26 cellular contexts compared by ENCODE assay signal in the genomic region with DNA sequence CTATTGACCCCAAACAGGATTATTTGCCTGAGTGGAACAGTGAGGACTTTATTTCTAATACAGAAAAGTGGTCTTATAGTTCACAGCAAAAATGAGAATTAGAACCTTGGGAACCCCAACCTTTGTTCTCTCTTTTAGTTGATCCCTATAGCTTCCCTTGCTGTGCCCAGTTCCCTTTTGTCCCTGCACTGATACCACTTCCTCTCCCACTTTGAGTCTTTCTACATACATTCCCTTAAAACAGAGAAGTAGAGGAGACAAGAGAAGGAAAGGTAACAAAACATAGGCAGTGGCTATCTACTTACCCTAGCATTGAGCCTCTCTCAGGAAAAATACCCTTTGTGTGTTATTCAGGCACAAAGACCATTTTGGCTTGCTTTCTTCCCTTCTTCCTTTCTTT.
"Had no signal": no experiment of that assay in that cellular context is flagged by ENCODE, and none has a peak within 500 bp of the region (broad histone marks: within the 10 kb centered on the region; RNA-seq: fewer than 3 reads in every experiment).

No MANE protein-coding gene starts in this region.

- H3K4me3 Mint-ChIP-seq: activated B cell treated with CpG ODN at 0.5 μM for 24 hours; activated CD8-positive, alpha-beta T cell treated with anti-CD3 and anti-CD28 coated beads for 36 hours; central memory CD8-positive, alpha-beta T cell; dendritic cell treated with granulocyte-macrophage colony-stimulating factor and Interleukin-4, amounts not matched to agents 40 ng/mL and 50 ng/mL, for 4 days; nephron; stimulated activated memory B cell treated with anti-CD40 and anti-IgM and Interleukin-4, amounts not matched to agents 10 μg/mL and 1 μg/mL and 100 μg/mL, for 72 hours; stimulated activated naive CD8-positive, alpha-beta T cell treated with anti-CD3 and anti-CD28 coated beads, Interleukin-15, amount 100 ng/mL, for 72 hours; type B pancreatic cell had no signal

- ATAC-seq: activated CD8-positive, alpha-beta T cell treated with anti-CD3 and anti-CD28 coated beads for 36 hours; activated naive CD4-positive, alpha-beta T cell treated with anti-CD3 and anti-CD28 coated beads, Interleukin-2, amount 50 U/mL, for 72 hours; foreskin keratinocyte; left lung; stimulated activated memory B cell treated with anti-CD40 and anti-IgM and Interleukin-4, amounts not matched to agents 10 μg/mL and 1 μg/mL and 100 μg/mL, for 72 hours; stimulated activated naive CD8-positive, alpha-beta T cell treated with anti-CD3 and anti-CD28 coated beads, Interleukin-15, amount 100 ng/mL, for 72 hours had no signal

- H3K27ac ChIP-seq: esophagus muscularis mucosa, foreskin keratinocyte, left lung, neutrophil, vagina had no signal

- H3K4me3 ChIP-seq: esophagus muscularis mucosa, left lung, lung, smooth muscle cell, vagina had no signal

- H3K9me3 Mint-ChIP-seq: activated CD8-positive, alpha-beta T cell treated with anti-CD3 and anti-CD28 coated beads for 36 hours; activated T-helper 2 cell treated with anti-CD3 and anti-CD28 coated beads, Interferon-gamma antibody, Interleukin-2, Interleukin-4, amounts not matched to agents 10 μg/mL and 5 μg/mL and 100 μg/mL, durations not matched to agents 14 hours and 24 hours and 36 hours; nephron; type B pancreatic cell had no signal

- H3K27me3 Mint-ChIP-seq: activated B cell treated with CpG ODN at 0.5 μM for 24 hours; activated CD8-positive, alpha-beta T cell treated with anti-CD3 and anti-CD28 coated beads for 36 hours; dendritic cell treated with granulocyte-macrophage colony-stimulating factor and Interleukin-4, amounts not matched to agents 40 ng/mL and 50 ng/mL, for 4 days had no signal

- H3K27ac Mint-ChIP-seq: activated B cell treated with CpG ODN at 0.5 μM for 24 hours; activated CD8-positive, alpha-beta T cell treated with anti-CD3 and anti-CD28 coated beads for 36 hours; activated naive CD4-positive, alpha-beta T cell treated with anti-CD3 and anti-CD28 coated beads, Interleukin-2, amount 50 U/mL, for 72 hours; activated T-helper 2 cell treated with anti-CD3 and anti-CD28 coated beads, Interferon-gamma antibody, Interleukin-2, Interleukin-4, amounts not matched to agents 10 μg/mL and 5 μg/mL and 100 μg/mL, durations not matched to agents 14 hours and 24 hours and 36 hours; dendritic cell treated with granulocyte-macrophage colony-stimulating factor and Interleukin-4, amounts not matched to agents 40 ng/mL and 50 ng/mL, for 4 days; nephron; progenitor cell of endocrine pancreas; stimulated activated memory B cell treated with anti-CD40 and anti-IgM and Interleukin-4, amounts not matched to agents 10 μg/mL and 1 μg/mL and 100 μg/mL, for 72 hours; stimulated activated naive CD8-positive, alpha-beta T cell treated with anti-CD3 and anti-CD28 coated beads, Interleukin-15, amount 100 ng/mL, for 72 hours; type B pancreatic cell had no signal

- H3K9me3 ChIP-seq: esophagus muscularis mucosa, left lung, neutrophil, vagina had no signal

- H3K4me1 ChIP-seq: esophagus muscularis mucosa, foreskin keratinocyte, left lung, vagina had no signal

- H3K4me1 Mint-ChIP-seq: activated B cell treated with CpG ODN at 0.5 μM for 24 hours; central memory CD8-positive, alpha-beta T cell; nephron; stimulated activated memory B cell treated with anti-CD40 and anti-IgM and Interleukin-4, amounts not matched to agents 10 μg/mL and 1 μg/mL and 100 μg/mL, for 72 hours; stimulated activated naive CD8-positive, alpha-beta T cell treated with anti-CD3 and anti-CD28 coated beads, Interleukin-15, amount 100 ng/mL, for 72 hours had no signal

- DNase-seq: activated B cell treated with CpG ODN at 0.5 μM for 24 hours; activated CD4-positive, alpha-beta T cell treated with anti-CD3 and anti-CD28 coated beads, Interleukin-2, amount 50 U/mL, for 1 hour; activated CD8-positive, alpha-beta T cell treated with anti-CD3 and anti-CD28 coated beads for 36 hours; activated naive CD4-positive, alpha-beta T cell; activated T-cell treated with anti-CD3 and anti-CD28 coated beads, Interleukin-2, amount 50 U/mL, for 48 hours; foreskin keratinocyte; left lung; retina; stimulated activated CD4-positive, alpha-beta T cell treated with anti-CD3 and anti-CD28 coated beads, Interleukin-1b, Interleukin-23, amount 100 ng/mL, for 48 hours; stimulated activated CD4-positive, alpha-beta T cell treated with anti-CD3 and anti-CD28 coated beads, Interleukin-4, amount 100 ng/mL, for 4 hours; stimulated activated CD8-positive, alpha-beta memory T cell treated with anti-CD3 and anti-CD28 coated beads, Interleukin-4, amount 100 ng/mL, for 48 hours; stimulated activated naive CD8-positive, alpha-beta T cell treated with anti-CD3 and anti-CD28 coated beads, Interleukin-15, amount 100 ng/mL, for 72 hours; T-helper 2 cell had no signal

- H3K27me3 ChIP-seq: esophagus muscularis mucosa, left lung, neutrophil, vagina had no signal

- H3K36me3 Mint-ChIP-seq: activated naive CD4-positive, alpha-beta T cell treated with anti-CD3 and anti-CD28 coated beads, Interleukin-2, amount 50 U/mL, for 72 hours; stimulated activated memory B cell treated with anti-CD40 and anti-IgM and Interleukin-4, amounts not matched to agents 10 μg/mL and 1 μg/mL and 100 μg/mL, for 72 hours; type B pancreatic cell had no signal

- H3K36me3 ChIP-seq: esophagus muscularis mucosa, left lung, neutrophil, vagina had no signal
